ENCODE assay signal across 8 cellular contexts in the genomic region with DNA sequence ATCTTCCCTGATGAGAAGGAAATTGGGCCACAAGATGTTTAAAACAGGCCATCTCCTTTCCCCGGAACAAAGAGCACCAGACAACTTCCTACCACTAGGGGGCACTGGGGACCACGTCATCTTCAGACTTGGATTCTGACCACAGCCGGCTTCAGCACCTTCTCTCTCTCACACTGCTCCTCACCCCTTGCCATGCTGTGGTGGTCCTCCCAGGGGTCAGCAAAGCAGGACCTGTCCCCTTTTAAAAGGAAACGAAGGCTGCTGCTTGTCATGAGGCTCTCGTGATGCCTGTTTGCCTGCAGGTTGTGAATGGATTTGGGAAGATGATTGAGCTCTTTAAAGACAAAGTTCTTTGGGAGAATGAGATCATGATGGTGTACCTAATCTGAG. TPM values are rescaled to one million over a fixed set of nuclear protein-coding genes. Genes with fewer than 3 reads are reported as not detected.
DNase-seq lines count a peak whose midpoint lies in the region; ATAC-seq and TF ChIP-seq lines count a peak whose summit lies in the region.

No MANE protein-coding gene starts in this region.

- WGBS in adrenal gland, 4 donors: 4 to 7% (median 4%) methylated on average over 5 of the region's 5 CpGs
- WGBS in aorta, 2 donors: 3 to 4% methylated on average over 5 of the region's 5 CpGs

- H3K36me3 ChIP-seq in adrenal gland (replicated peaks in 1 of 2): peaks cover 0 to 43% of the 10 kb centered on the region in 2 donors
- peaks cover 0 to 3% of the 10 kb centered on the region in 2 donors for H3K36me3 ChIP-seq in aorta (ENCODE audit: control insufficient read depth in 1 of 2, insufficient read depth in 2 of 2, low read length in 1 of 2)

- peaks cover 12 to 34% of the 10 kb centered on the region in 2 donors for H3K4me1 ChIP-seq in adrenal gland (replicated peaks in 1 of 2)
- no peaks in the 10 kb centered on the region for H3K4me1 ChIP-seq in aorta (ENCODE audit: control insufficient read depth in 1 of 2, insufficient read depth in 2 of 2, low read length in 2 of 2)

- intact Hi-C loops in adrenal gland (cut with DNase I) (loop anchor here (2.0 kb wide), 1 partner anchor 81 kb away; no protein-coding TSS in a partner anchor), left cardiac atrium (cut with DNase I) (loop anchor here (1.0 to 2.0 kb wide), 2 partner anchors 82 to 83 kb away; no protein-coding TSS in a partner anchor), aorta (cut with DNase I) (loop anchor here in 1 of 2 donors (1.0 kb wide), 1 partner anchor 82 kb away; no protein-coding TSS in a partner anchor)

- H3K4me3 ChIP-seq in NB4 (ENCODE audit: low read depth, low read length): no peak overlapping the region
- H3K4me3 ChIP-seq in adrenal gland: no peak overlapping the region
- H3K4me3 ChIP-seq in aorta (ENCODE audit: low read length in 2 of 2): no peak overlapping the region

- peak; percentile 61 for DNase-seq in COLO668 (lab: John Stamatoyannopoulos, UW; ENCODE audit: unreplicated experiment)
- DNase-seq in NB4 (ENCODE audit: low read depth): peak; percentile 83
- DNase-seq in T follicular helper cell (ENCODE audit: low read depth): peak; percentile 69
- peak; percentile 82 to 93 (median 87) for DNase-seq in adrenal gland
- DNase-seq in left cardiac atrium: peak; percentile 82
- peak; percentile 76 for DNase-seq in putamen (ENCODE audit: low spot score)
- DNase-seq in aorta: peak; percentile 84 to 86

- no peak for TF ChIP-seq POLR2A in NB4 (IDR thresholded peaks at IDR 0.05; ENCODE audit: extremely low read depth, insufficient read length)
- TF ChIP-seq POLR2A in adrenal gland (IDR thresholded peaks at IDR 0.05): no peak

- ATAC-seq in GM21619 (IDR thresholded peaks at IDR 0.05; ENCODE audit: unreplicated experiment): peak; percentile 68
- ATAC-seq in left cardiac atrium: peak; percentile 83 to 85
- ATAC-seq in aorta (ENCODE audit: low FRiP score): peak; percentile 93

- H3K27me3 ChIP-seq in adrenal gland: no peaks in the 10 kb centered on the region
- no peaks in the 10 kb centered on the region for H3K27me3 ChIP-seq in aorta (ENCODE audit: control insufficient read depth in 1 of 2, insufficient read depth in 2 of 2, low read length in 1 of 2)

- peak overlapping the region in 3 of 5 donors; percentile 71 to 81 (median 81) for H3K27ac ChIP-seq in adrenal gland
- no peak overlapping the region for H3K27ac ChIP-seq in aorta (ENCODE audit: low read depth in 1 of 2, low read length in 2 of 2)

- TF ChIP-seq CTCF in NB4 (IDR thresholded peaks at IDR 0.05; ENCODE audit: low read depth, low read length): peak; percentile 84
- TF ChIP-seq CTCF in adrenal gland (IDR thresholded peaks at IDR 0.05): peak; percentile 88 to 97 (median 94)

- H3K9me3 ChIP-seq in adrenal gland (replicated peaks in 1 of 3): no peaks in the 10 kb centered on the region
- no peaks in the 10 kb centered on the region for H3K9me3 ChIP-seq in aorta (ENCODE audit: control insufficient read depth, low read length)

RNA-seq across cellular contexts. Expression of gene RFT1, which starts 16.2 kb away (rescaled TPM):
- total RNA-seq in adrenal gland: 10 to 100 TPM; 12.9 to 34.5 (median 22.9) TPM
- 10 to 100 TPM in 2 of 3 donors, 1 to 10 TPM in 1; 6.7 to 24.1 (median 13.0) TPM for polyA plus RNA-seq in adrenal gland
- 10 to 100 TPM; 11.8 to 12.6 TPM for total RNA-seq in left cardiac atrium
- total RNA-seq in aorta: 10 to 100 TPM; 11.9 to 16.6 TPM
- 1 to 10 TPM; 5.0 to 5.8 TPM for polyA plus RNA-seq in aorta

RNA-seq across cellular contexts. Expression of gene PRKCD, which starts 47.0 kb away (rescaled TPM):
- total RNA-seq in adrenal gland: 100 to 1,000 TPM in 1 of 8 donors, 10 to 100 TPM in 7; 25.8 to 156 (median 53.7) TPM
- 10 to 100 TPM; 34.7 to 78.7 (median 38.2) TPM for polyA plus RNA-seq in adrenal gland
- 10 to 100 TPM; 31.3 to 31.5 TPM for total RNA-seq in left cardiac atrium
- total RNA-seq in aorta: 10 to 100 TPM; 23.6 to 33.4 TPM
- polyA plus RNA-seq in aorta: 10 to 100 TPM; 16.1 to 30.8 TPM

Comparison
In these comparisons a context has a peak if more than half of its experiments do, and no peak if none do; other contexts are left out.
1. H3K27ac ChIP-seq: peak in adrenal gland (3 of 5); none in aorta (0 of 2).
2. Peak in every context shown above with its lines, with median percentiles within 50 percentile points of each other: DNase-seq and ATAC-seq.